ENCODE assay signal across 15 cellular contexts in genomic region chr10:81414038-81414437, GRCh38.
DNase-seq lines count a peak whose midpoint lies in the region; ATAC-seq and TF ChIP-seq lines count a peak whose summit lies in the region.
"Had no signal": no experiment of that assay in that cellular context is flagged by ENCODE, and none has a peak within 500 bp of the region (broad histone marks: within the 10 kb centered on the region; RNA-seq: fewer than 3 reads in every experiment).

No MANE protein-coding gene starts in this region.

- CTCF ChIA-PET in activated CD4-positive, alpha-beta T cell treated with anti-CD3 and anti-CD28 coated beads for 36 hours (lab: Charles Lee), result interaction anchor here (0.7 kb wide), 1 partner anchor 40 kb away, joined by 3 read pairs; no protein-coding TSS in a partner anchor

- H3K4me3 ChIP-seq in testis, result no peak overlapping the region
- H3K4me3 ChIP-seq: body of pancreas, heart right ventricle had no signal

- POLR2A ChIA-PET in activated CD4-positive, alpha-beta T cell treated with anti-CD3 and anti-CD28 coated beads for 36 hours (lab: Charles Lee), result no interaction called here

- no peaks in the 10 kb centered on the region for H3K36me3 ChIP-seq in testis (ENCODE audit: low read depth, missing control alignments)
- H3K36me3 ChIP-seq: heart right ventricle had no signal

- no peak for TF ChIP-seq POLR2A in testis (IDR thresholded peaks at IDR 0.05)

- DNase-seq in activated CD4-positive, alpha-beta T cell treated with anti-CD3 and anti-CD28 coated beads for 36 hours, result peak; percentile 3
- no peak for DNase-seq in activated CD4-positive, alpha-beta T cell treated with anti-CD3 and anti-CD28 coated beads for 1 hour
- peak; percentile 14 for DNase-seq in RKO (ENCODE audit: low spot score)
- DNase-seq in iPS-NIHi11 (ENCODE audit: low spot score), result peak; percentile 31
- DNase-seq in testis, result peak; percentile 65
- no peak for DNase-seq in medulla oblongata (ENCODE audit: extremely low spot score)
- DNase-seq in NCI-H1048 (lab: John Stamatoyannopoulos, UW), result no peak
- DNase-seq: body of pancreas; heart right ventricle; NCI-H1092 treated with DMSO at 0.1 percent for 48 hours; NCI-H526 treated with DMSO at 0.1 percent for 48 hours; stimulated activated CD4-positive, alpha-beta T cell treated with anti-CD3 and anti-CD28 coated beads, Interleukin-2, amount 100 ng/mL, for 48 hours had no signal

- 43 to 68% methylated on average over 1 of the region's 1 CpG for WGBS in testis, 2 donors

- H3K27me3 Mint-ChIP-seq in activated CD4-positive, alpha-beta T cell treated with anti-CD3 and anti-CD28 coated beads for 36 hours, result no peaks in the 10 kb centered on the region

- no peak overlapping the region for H3K27ac Mint-ChIP-seq in activated CD4-positive, alpha-beta T cell treated with anti-CD3 and anti-CD28 coated beads for 36 hours
- H3K27ac Mint-ChIP-seq: stimulated activated effector memory CD8-positive, alpha-beta T cell treated with anti-CD3 and anti-CD28 coated beads, Interleukin-12 subunit alpha, Interleukin-12 subunit beta, amount 100 ng/mL, for 72 hours had no signal

- no peak overlapping the region for H3K27ac ChIP-seq in testis
- H3K27ac ChIP-seq: body of pancreas, heart right ventricle had no signal

- no peaks in the 10 kb centered on the region for H3K27me3 ChIP-seq in testis
- H3K27me3 ChIP-seq: body of pancreas, heart right ventricle had no signal

- no peaks in the 10 kb centered on the region for H3K9me3 ChIP-seq in testis
- H3K9me3 ChIP-seq: body of pancreas had no signal

- no peaks in the 10 kb centered on the region for H3K4me1 Mint-ChIP-seq in activated CD4-positive, alpha-beta T cell treated with anti-CD3 and anti-CD28 coated beads for 36 hours
- H3K4me1 Mint-ChIP-seq: stimulated activated effector memory CD8-positive, alpha-beta T cell treated with anti-CD3 and anti-CD28 coated beads, Interleukin-12 subunit alpha, Interleukin-12 subunit beta, amount 100 ng/mL, for 72 hours had no signal

- no peaks in the 10 kb centered on the region for H3K4me1 ChIP-seq in testis
- H3K4me1 ChIP-seq: body of pancreas, heart right ventricle had no signal

- no peak overlapping the region for H3K4me3 Mint-ChIP-seq in activated CD4-positive, alpha-beta T cell treated with anti-CD3 and anti-CD28 coated beads for 36 hours
- H3K4me3 Mint-ChIP-seq: stimulated activated effector memory CD8-positive, alpha-beta T cell treated with anti-CD3 and anti-CD28 coated beads, Interleukin-12 subunit alpha, Interleukin-12 subunit beta, amount 100 ng/mL, for 72 hours had no signal

- intact Hi-C loops in activated CD4-positive, alpha-beta T cell treated with anti-CD3 and anti-CD28 coated beads for 36 hours (cut with DNase I, micrococcal nuclease), result no loop called here
- intact Hi-C loops in testis (cut with DNase I; ENCODE audit: low total_unique reads), result no loop called here

- no peaks in the 10 kb centered on the region for H3K36me3 Mint-ChIP-seq in activated CD4-positive, alpha-beta T cell treated with anti-CD3 and anti-CD28 coated beads for 36 hours (ENCODE audit: low read depth)
- H3K36me3 Mint-ChIP-seq: stimulated activated effector memory CD8-positive, alpha-beta T cell treated with anti-CD3 and anti-CD28 coated beads, Interleukin-12 subunit alpha, Interleukin-12 subunit beta, amount 100 ng/mL, for 72 hours had no signal

- no peak for ATAC-seq in activated CD4-positive, alpha-beta T cell treated with anti-CD3 and anti-CD28 coated beads for 36 hours
- no peak for ATAC-seq in HG02884 (IDR thresholded peaks at IDR 0.05; ENCODE audit: unreplicated experiment)
- ATAC-seq: activated CD4-positive, CD25-positive, alpha-beta regulatory T cell treated with anti-CD3 and anti-CD28 coated beads, Interleukin-2, amount 50 U/mL, for 24 hours; body of pancreas; heart right ventricle; stimulated activated effector memory CD8-positive, alpha-beta T cell treated with anti-CD3 and anti-CD28 coated beads, Interleukin-12 subunit alpha, Interleukin-12 subunit beta, amount 100 ng/mL, for 72 hours had no signal

- H3K9me3 Mint-ChIP-seq in activated CD4-positive, alpha-beta T cell treated with anti-CD3 and anti-CD28 coated beads for 36 hours (ENCODE audit: low read depth), result no peaks in the 10 kb centered on the region

- peak in 2 of 3 experiments; percentile 6 to 14 for TF ChIP-seq CTCF in testis (IDR thresholded peaks at IDR 0.05)

Comparison
In these comparisons a context has a peak if more than half of its experiments do, and no peak if none do; other contexts are left out.
1. DNase-seq: peak in activated CD4-positive, alpha-beta T cell treated with anti-CD3 and anti-CD28 coated beads for 36 hours (single experiment), RKO (single experiment), iPS-NIHi11 (single experiment) and testis (single experiment); none in activated CD4-positive, alpha-beta T cell treated with anti-CD3 and anti-CD28 coated beads for 1 hour (single experiment), medulla oblongata (single experiment) and NCI-H1048 (single experiment).